In the genomic region with DNA sequence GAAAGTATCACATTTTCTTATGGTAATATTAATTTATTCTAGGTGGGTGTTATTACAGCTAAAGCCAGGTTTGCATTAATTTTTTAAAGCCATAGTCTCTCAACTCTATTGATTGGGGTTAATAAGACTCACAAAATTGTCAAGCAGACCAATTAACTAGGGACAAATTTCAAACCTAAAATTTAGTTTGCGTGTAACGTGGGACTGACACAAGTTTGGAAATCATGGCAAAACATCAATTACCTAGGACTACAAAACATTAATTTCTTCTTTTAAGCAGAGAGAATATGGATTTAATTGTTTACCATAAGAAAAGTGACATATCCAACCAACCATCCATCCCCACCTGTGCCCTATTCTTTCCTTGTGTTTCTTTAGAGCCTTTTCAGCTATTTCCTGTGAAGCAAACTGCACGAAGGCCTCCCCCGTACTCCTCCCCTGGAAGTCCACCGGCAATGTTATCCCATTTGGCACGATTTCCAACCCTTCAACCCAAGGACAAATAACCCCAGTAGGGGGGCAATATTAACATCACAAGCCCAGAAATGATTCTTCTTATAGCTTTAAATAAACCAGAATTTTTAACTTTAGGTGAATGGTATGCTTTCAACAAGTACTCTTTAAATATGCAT, we compare ENCODE assay signal across 10 cellular contexts. TPM values are rescaled to one million over a fixed set of nuclear protein-coding genes. Genes with fewer than 3 reads are reported as not detected.
DNase-seq lines count a peak whose midpoint lies in the region; ATAC-seq and TF ChIP-seq lines count a peak whose summit lies in the region.
"Had no signal": no experiment of that assay in that cellular context is flagged by ENCODE, and none has a peak within 500 bp of the region (broad histone marks: within the 10 kb centered on the region; RNA-seq: fewer than 3 reads in every experiment).

No MANE protein-coding gene starts in this region.

- ATAC-seq in T-helper 17 cell, result no peak
- no peak for ATAC-seq in omental fat pad (ENCODE audit: low FRiP score)
- no peak for ATAC-seq in GM21723 (IDR thresholded peaks at IDR 0.05; ENCODE audit: unreplicated experiment)
- no peak for ATAC-seq in HG02571 (IDR thresholded peaks at IDR 0.05; ENCODE audit: unreplicated experiment)

- H3K36me3 Mint-ChIP-seq in T-helper 17 cell (ENCODE audit: low read depth), result peaks cover 38% of the 10 kb centered on the region

- H3K27ac Mint-ChIP-seq in T-helper 17 cell, result peak overlapping the region; percentile 99

- H3K4me3 Mint-ChIP-seq in T-helper 17 cell, result peak overlapping the region; percentile 87

- DNase-seq in DMS 273 (lab: John Stamatoyannopoulos, UW; ENCODE audit: unreplicated experiment), result peak; percentile 29
- no peak for DNase-seq in DMS 273 treated with DMSO at 0.1 percent for 48 hours (lab: John Stamatoyannopoulos, UW)
- DNase-seq in T-helper 17 cell, result no peak
- DNase-seq in fibroblast of pulmonary artery (ENCODE audit: low read depth), result peak; percentile 66
- DNase-seq in retinal pigment epithelial cell (ENCODE audit: low read depth), result no peak
- no peak for DNase-seq in omental fat pad (ENCODE audit: low spot score)
- DNase-seq: NCI-H1417 treated with DMSO at 0.1 percent for 48 hours had no signal

- H3K4me1 Mint-ChIP-seq in T-helper 17 cell, result peaks cover 63% of the 10 kb centered on the region

- peaks cover 5% of the 10 kb centered on the region for H3K27me3 Mint-ChIP-seq in T-helper 17 cell

- no peaks in the 10 kb centered on the region for H3K9me3 ChIP-seq in T-helper 17 cell (ENCODE audit: control insufficient read depth, low read length, poor library complexity, severe bottlenecking)
- H3K9me3 ChIP-seq: prostate gland had no signal

- TF ChIP-seq CTCF in fibroblast of pulmonary artery (IDR thresholded peaks at IDR 0.05; ENCODE audit: low read length, missing control alignments), result no peak
- no peak for TF ChIP-seq CTCF in retinal pigment epithelial cell (conservative IDR thresholded peaks at IDR 0.05; ENCODE audit: low read depth, low read length)
- no peak for TF ChIP-seq CTCF in omental fat pad (IDR thresholded peaks at IDR 0.05)

- H3K4me3 ChIP-seq in fibroblast of pulmonary artery (replicated peaks; ENCODE audit: low read depth, low read length), result peak overlapping the region; percentile 100
- H3K4me3 ChIP-seq in retinal pigment epithelial cell (ENCODE audit: low read length), result peak overlapping the region; percentile 100

RNA-seq across cellular contexts. Expression of a gene that starts 4.4 kb away (rescaled TPM):
- total RNA-seq in T-helper 17 cell (1,000 to 10,000 TPM; 1,923 to 1,994 TPM), omental fat pad (100 to 1,000 TPM; 410 to 898 (median 679) TPM)

Comparison
In these comparisons a context has a peak if more than half of its experiments do, and no peak if none do; other contexts are left out.
1. DNase-seq: peak in DMS 273 (single experiment) and fibroblast of pulmonary artery (single experiment); none in DMS 273 treated with DMSO at 0.1 percent for 48 hours (single experiment), T-helper 17 cell (0 of 3), retinal pigment epithelial cell (single experiment) and omental fat pad (single experiment).